Comparison of ENCODE assay signal across 1 cellular context in the genomic region with DNA sequence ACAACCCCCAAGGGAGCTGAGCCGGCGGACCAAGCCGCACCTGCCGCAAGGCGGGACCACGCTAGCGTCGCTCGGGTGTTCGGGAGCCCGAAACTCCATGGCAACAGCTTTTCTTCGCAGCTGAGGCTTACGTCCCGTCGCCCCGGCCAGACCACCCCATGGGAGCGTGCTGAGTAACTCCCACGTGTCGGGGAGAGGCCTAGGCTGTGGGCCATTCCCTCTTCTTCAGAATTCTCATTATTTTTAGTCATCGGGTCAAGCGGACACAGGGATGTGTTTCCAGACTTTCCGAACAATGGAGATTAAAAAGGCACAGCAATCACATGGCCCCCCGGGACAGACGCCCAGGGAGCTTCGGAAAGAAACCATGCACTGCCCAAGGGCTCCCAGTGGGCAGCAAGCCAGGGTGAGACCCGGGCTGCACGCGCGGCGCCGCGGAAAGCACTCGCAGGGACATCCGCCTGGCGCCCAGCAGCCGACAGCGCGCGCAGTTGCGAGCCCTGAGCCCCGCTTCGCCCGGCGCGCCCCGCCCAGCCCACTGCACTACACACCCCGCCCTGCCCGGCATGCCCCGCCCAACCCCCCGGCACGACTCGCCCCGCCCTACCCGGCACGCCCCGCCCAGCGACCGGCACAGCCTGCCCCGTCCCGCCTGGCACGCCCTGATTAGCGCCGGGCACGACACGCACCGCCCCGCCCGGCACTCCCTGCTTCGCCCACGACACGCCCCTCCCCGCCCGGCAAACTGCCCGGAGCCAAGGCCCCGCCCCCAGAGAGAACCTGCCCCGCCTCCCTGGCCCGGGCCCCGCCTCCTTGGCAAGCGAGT.
A peak's percentile ranks its signal among the peaks of the same experiment; 100 is the strongest.
TF ChIP-seq lines count a peak whose summit lies in the region.

No MANE protein-coding gene starts in this region.

TF ChIP-seq in HepG2, 621 proteins besides CTCF, POLR2A, EP300 and RAD21 (continued from another document and continues in another):
- TF ChIP-seq, protein P1, sequence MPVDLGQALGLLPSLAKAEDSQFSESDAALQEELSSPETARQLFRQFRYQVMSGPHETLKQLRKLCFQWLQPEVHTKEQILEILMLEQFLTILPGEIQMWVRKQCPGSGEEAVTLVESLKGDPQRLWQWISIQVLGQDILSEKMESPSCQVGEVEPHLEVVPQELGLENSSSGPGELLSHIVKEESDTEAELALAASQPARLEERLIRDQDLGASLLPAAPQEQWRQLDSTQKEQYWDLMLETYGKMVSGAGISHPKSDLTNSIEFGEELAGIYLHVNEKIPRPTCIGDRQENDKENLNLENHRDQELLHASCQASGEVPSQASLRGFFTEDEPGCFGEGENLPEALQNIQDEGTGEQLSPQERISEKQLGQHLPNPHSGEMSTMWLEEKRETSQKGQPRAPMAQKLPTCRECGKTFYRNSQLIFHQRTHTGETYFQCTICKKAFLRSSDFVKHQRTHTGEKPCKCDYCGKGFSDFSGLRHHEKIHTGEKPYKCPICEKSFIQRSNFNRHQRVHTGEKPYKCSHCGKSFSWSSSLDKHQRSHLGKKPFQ (CRISPR knock-in tag; IDR thresholded peaks at IDR 0.05; ENCODE audit: insufficient replicate concordance), result no peak
- TF ChIP-seq HNRNPLL (IDR thresholded peaks at IDR 0.05; ENCODE audit: low read depth, low read length, poor library complexity, severe bottlenecking) (peak; percentile 86), ZNF142 (CRISPR knock-in tag; IDR thresholded peaks at IDR 0.05) (no peak), TGIF2 (CRISPR knock-in tag; IDR thresholded peaks at IDR 0.05) (0 out of 2 replicates have a peak, but pooled peaks have one; percentile 49), ZFP36L2 (CRISPR knock-in tag; IDR thresholded peaks at IDR 0.05) (no peak), TRAFD1 (CRISPR knock-in tag; IDR thresholded peaks at IDR 0.05; ENCODE audit: borderline replicate concordance) (no peak), CHD2 (IDR thresholded peaks at IDR 0.05; ENCODE audit: low read depth, low read length) (no peak; the same call in 1 of the 2 replicates), TP53 (CRISPR knock-in tag; conservative IDR thresholded peaks at IDR 0.05) (no peak), ZBTB8A (CRISPR knock-in tag; IDR thresholded peaks at IDR 0.05; ENCODE audit: borderline replicate concordance, low read depth) (no peak), MTA1 (CRISPR knock-in tag; IDR thresholded peaks at IDR 0.05; ENCODE audit: borderline replicate concordance) (no peak), ZSCAN9 (CRISPR knock-in tag; IDR thresholded peaks at IDR 0.05; ENCODE audit: borderline replicate concordance) (no peak), ZNF691 (CRISPR knock-in tag; IDR thresholded peaks at IDR 0.05; ENCODE audit: borderline replicate concordance, low read depth) (peak; percentile 41; the same call in 1 of the 2 replicates), LCORL (IDR thresholded peaks at IDR 0.05) (no peak), LCORL (CRISPR knock-in tag; IDR thresholded peaks at IDR 0.05) (no peak; the same call in none of the 2 replicates), GABPB1 (CRISPR knock-in tag; IDR thresholded peaks at IDR 0.05) (peak; percentile 38; the same call in 1 of the 2 replicates), ZNF446 (CRISPR knock-in tag; IDR thresholded peaks at IDR 0.05) (no peak), HHEX (CRISPR knock-in tag; IDR thresholded peaks at IDR 0.05) (no peak), SMC3 (IDR thresholded peaks at IDR 0.05; ENCODE audit: low read length) (no peak), ZNF576 (CRISPR knock-in tag; IDR thresholded peaks at IDR 0.05) (no peak), ZNF264 (CRISPR knock-in tag; IDR thresholded peaks at IDR 0.05) (no peak; the same call in 1 of the 2 replicates), ZNF614 (CRISPR knock-in tag; IDR thresholded peaks at IDR 0.05; ENCODE audit: borderline replicate concordance) (no peak), ZBTB7A (CRISPR knock-in tag; IDR thresholded peaks at IDR 0.05) (no peak), KLF9 (CRISPR knock-in tag; IDR thresholded peaks at IDR 0.05; ENCODE audit: low read depth) (no peak), RXRB (CRISPR knock-in tag; IDR thresholded peaks at IDR 0.05; ENCODE audit: borderline replicate concordance) (no peak), HDAC1 (CRISPR knock-in tag; IDR thresholded peaks at IDR 0.05) (peak; percentile 35; the same call in 1 of the 2 replicates), PRDM4 (CRISPR knock-in tag; IDR thresholded peaks at IDR 0.05; ENCODE audit: borderline replicate concordance) (no peak), ZNF253 (CRISPR knock-in tag; IDR thresholded peaks at IDR 0.05; ENCODE audit: borderline replicate concordance) (0 out of 2 replicates have a peak, but pooled peaks have one; percentile 50), ZNF282 (IDR thresholded peaks at IDR 0.05; ENCODE audit: partially characterized antibody) (no peak), JDP2 (CRISPR knock-in tag; IDR thresholded peaks at IDR 0.05; ENCODE audit: borderline replicate concordance) (no peak), ZBTB34 (CRISPR knock-in tag; IDR thresholded peaks at IDR 0.05) (no peak), FOSL2 (CRISPR knock-in tag; IDR thresholded peaks at IDR 0.05) (no peak), JUND (CRISPR knock-in tag; IDR thresholded peaks at IDR 0.05) (no peak), ZNF3 (CRISPR knock-in tag; IDR thresholded peaks at IDR 0.05) (no peak), RAD51 (IDR thresholded peaks at IDR 0.05; ENCODE audit: borderline replicate concordance) (no peak), SMAD3 (CRISPR knock-in tag; IDR thresholded peaks at IDR 0.05) (no peak), NR2F1 (CRISPR knock-in tag; IDR thresholded peaks at IDR 0.05) (no peak), ATF7-NPFF (CRISPR knock-in tag; IDR thresholded peaks at IDR 0.05; ENCODE audit: low read depth) (peak; percentile 49; the same call in 1 of the 2 replicates), TCF7L2 (IDR thresholded peaks at IDR 0.05; ENCODE audit: low read depth, low read length) (no peak), ZSCAN21 (CRISPR knock-in tag; IDR thresholded peaks at IDR 0.05; ENCODE audit: borderline replicate concordance) (peak; percentile 37; the same call in 1 of the 2 replicates), ZNF678 (CRISPR knock-in tag; IDR thresholded peaks at IDR 0.05) (0 out of 2 replicates have a peak, but pooled peaks have one; percentile 21), ZNF740 (CRISPR knock-in tag; IDR thresholded peaks at IDR 0.05) (no peak), POLR2AphosphoS5 (IDR thresholded peaks at IDR 0.05; ENCODE audit: low read depth, low read length) (0 out of 2 replicates have a peak, but pooled peaks have one; percentile 23), PLRG1 (conservative IDR thresholded peaks at IDR 0.05) (no peak), SALL1 (CRISPR knock-in tag; IDR thresholded peaks at IDR 0.05) (peak; percentile 30; the same call in 1 of the 2 replicates), POGZ (CRISPR knock-in tag; IDR thresholded peaks at IDR 0.05) (no peak)
- TF ChIP-seq, protein P2, sequence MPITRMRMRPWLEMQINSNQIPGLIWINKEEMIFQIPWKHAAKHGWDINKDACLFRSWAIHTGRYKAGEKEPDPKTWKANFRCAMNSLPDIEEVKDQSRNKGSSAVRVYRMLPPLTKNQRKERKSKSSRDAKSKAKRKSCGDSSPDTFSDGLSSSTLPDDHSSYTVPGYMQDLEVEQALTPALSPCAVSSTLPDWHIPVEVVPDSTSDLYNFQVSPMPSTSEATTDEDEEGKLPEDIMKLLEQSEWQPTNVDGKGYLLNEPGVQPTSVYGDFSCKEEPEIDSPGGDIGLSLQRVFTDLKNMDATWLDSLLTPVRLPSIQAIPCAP (CRISPR knock-in tag; IDR thresholded peaks at IDR 0.05; ENCODE audit: low read depth), result no peak
- TF ChIP-seq, protein P3, sequence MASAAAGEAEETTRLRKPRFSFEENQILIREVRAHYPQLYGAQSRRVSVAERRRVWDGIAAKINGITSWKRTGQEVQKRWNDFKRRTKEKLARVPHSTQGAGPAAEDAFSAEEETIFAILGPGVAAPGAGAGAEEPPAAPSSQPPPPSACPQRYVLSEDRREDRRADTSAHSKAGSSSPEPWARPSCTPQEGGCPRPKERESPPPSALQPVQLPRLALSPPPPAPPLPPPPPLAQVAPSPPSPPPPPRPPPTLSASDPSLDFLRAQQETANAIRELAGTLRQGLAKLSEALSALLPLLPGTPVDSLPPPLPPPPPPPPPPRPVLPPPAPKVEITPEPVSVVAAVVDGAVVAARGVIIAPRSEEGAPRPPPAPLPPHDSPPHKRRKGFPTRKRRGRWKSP (CRISPR knock-in tag; IDR thresholded peaks at IDR 0.05), result peak; percentile 82
